10 cellular contexts compared by ENCODE assay signal in the genomic region with DNA sequence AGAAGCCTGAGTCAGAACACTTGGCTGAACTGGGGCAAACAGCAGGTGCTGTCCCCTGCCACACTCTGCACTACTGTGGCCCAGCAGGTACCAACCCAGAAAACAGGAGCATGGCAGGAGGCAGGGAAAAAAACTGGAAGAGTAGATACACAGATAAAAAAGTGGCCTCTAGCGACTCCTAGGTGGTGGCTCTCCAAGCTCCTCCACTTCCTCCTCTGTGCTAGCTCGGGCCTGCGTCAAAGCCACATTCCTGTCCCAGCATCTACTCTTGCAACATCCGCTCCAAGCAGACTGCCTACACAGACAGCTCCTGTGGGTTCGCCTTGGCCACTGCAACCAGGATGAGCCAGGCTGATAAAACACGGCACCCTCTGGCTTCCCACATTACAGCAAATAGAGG. TPM values are rescaled to one million over a fixed set of nuclear protein-coding genes. Genes with fewer than 3 reads are reported as not detected.
DNase-seq lines count a peak whose midpoint lies in the region; TF ChIP-seq lines count a peak whose summit lies in the region.
"Had no signal": no experiment of that assay in that cellular context is flagged by ENCODE, and none has a peak within 500 bp of the region (broad histone marks: within the 10 kb centered on the region; RNA-seq: fewer than 3 reads in every experiment).

No MANE protein-coding gene starts in this region.

- WGBS in iPS DF 6.9 (ENCODE audit: insufficient coverage, insufficient read length) = no CpG with 5 or more reads among the region's 6 CpGs

- TF ChIP-seq CTCF in tibial artery (IDR thresholded peaks at IDR 0.05) = no peak
- TF ChIP-seq CTCF in vagina (IDR thresholded peaks at IDR 0.05) = no peak

- peak; percentile 10 for DNase-seq in DMS53 (lab: John Stamatoyannopoulos, UW)
- DNase-seq in DMS53 treated with DMSO at 0.1 percent for 48 hours (lab: John Stamatoyannopoulos, UW; ENCODE audit: unreplicated experiment) = no peak
- peak; percentile 88 for DNase-seq in amniotic epithelial cell (ENCODE audit: low read depth)
- DNase-seq in iPS DF 6.9 (ENCODE audit: low read depth, low spot score) = peak; percentile 37
- DNase-seq in tibial artery = peak; percentile 73 to 75
- DNase-seq in vagina (ENCODE audit: extremely low spot score in 2 of 2) = no peak
- no peak for DNase-seq in germinal center (ENCODE audit: low spot score)
- no peak for DNase-seq in SK-N-DZ (ENCODE audit: low spot score)
- DNase-seq: activated CD4-positive, alpha-beta memory T cell treated with anti-CD3 and anti-CD28 coated beads, Interleukin-2, amount 10 ng/mL, durations not matched to agents 7 days and 5 days had no signal

- H3K4me3 ChIP-seq in iPS DF 6.9 (ENCODE audit: low read length) = no peak overlapping the region
- H3K4me3 ChIP-seq in tibial artery = no peak overlapping the region
- no peak overlapping the region for H3K4me3 ChIP-seq in vagina
- H3K4me3 ChIP-seq: coronary artery had no signal

- H3K27me3 ChIP-seq in iPS DF 6.9 (ENCODE audit: control insufficient read depth, insufficient read depth, low read length) (no peaks in the 10 kb centered on the region), tibial artery (no peaks in the 10 kb centered on the region), vagina (no peaks in the 10 kb centered on the region)

- intact Hi-C loops in tibial artery (cut with DNase I; ENCODE audit: low total_unique reads) (no loop called here), vagina (cut with DNase I) (no loop called here)

- H3K4me1 ChIP-seq in iPS DF 6.9 (ENCODE audit: control insufficient read depth, insufficient read depth, low read length) (peaks cover 3% of the 10 kb centered on the region; the same call in 1 of the 2 replicates), tibial artery (peaks cover 0 to 6% (median 0%) of the 10 kb centered on the region in 4 donors), vagina (no peaks in the 10 kb centered on the region)

- H3K9me3 ChIP-seq in iPS DF 6.9 (ENCODE audit: control insufficient read depth, insufficient read depth, low read length) = no peaks in the 10 kb centered on the region
- H3K9me3 ChIP-seq in tibial artery = no peaks in the 10 kb centered on the region
- H3K9me3 ChIP-seq in vagina = no peaks in the 10 kb centered on the region

- no peaks in the 10 kb centered on the region for H3K36me3 ChIP-seq in iPS DF 6.9 (ENCODE audit: control insufficient read depth, insufficient read depth, low read length)
- no peaks in the 10 kb centered on the region for H3K36me3 ChIP-seq in tibial artery
- H3K36me3 ChIP-seq in vagina = no peaks in the 10 kb centered on the region

- TF ChIP-seq POLR2A in vagina (IDR thresholded peaks at IDR 0.05) = no peak

- H3K27ac ChIP-seq in iPS DF 6.9 (ENCODE audit: low read length) (no peak overlapping the region), tibial artery (no peak overlapping the region), vagina (no peak overlapping the region)
- H3K27ac ChIP-seq: coronary artery had no signal

RNA-seq across cellular contexts. Expression of gene OR8B12, which starts 6.9 kb away (rescaled TPM):
- total RNA-seq in vagina = not detected
- not detected in 2 replicates for polyA plus RNA-seq in SK-N-DZ (2014; cell fraction: cytosol; rRNA removed)
- not detected in 2 replicates for polyA plus RNA-seq in SK-N-DZ (2014; cell fraction: nucleus; rRNA removed)
- total RNA-seq: activated CD4-positive, alpha-beta memory T cell treated with anti-CD3 and anti-CD28 coated beads, Interleukin-2, amount 10 ng/mL, durations not matched to agents 7 days and 5 days had no signal

RNA-seq across cellular contexts. Expression of gene OR8A1, which starts 33.3 kb away (rescaled TPM):
- not detected for total RNA-seq in vagina
- polyA plus RNA-seq in SK-N-DZ (2014; cell fraction: cytosol; rRNA removed) = not detected in 2 replicates
- not detected in 2 replicates for polyA plus RNA-seq in SK-N-DZ (2014; cell fraction: nucleus; rRNA removed)
- total RNA-seq: activated CD4-positive, alpha-beta memory T cell treated with anti-CD3 and anti-CD28 coated beads, Interleukin-2, amount 10 ng/mL, durations not matched to agents 7 days and 5 days had no signal

Comparison
In these comparisons a context has a peak if more than half of its experiments do, and no peak if none do; other contexts are left out.
1. DNase-seq: peak in DMS53 (single experiment), amniotic epithelial cell (single experiment), iPS DF 6.9 (single experiment) and tibial artery (2 of 2); none in DMS53 treated with DMSO at 0.1 percent for 48 hours (single experiment), vagina (0 of 2), germinal center (single experiment) and SK-N-DZ (single experiment).